Comparison of ENCODE assay signal across 9 cellular contexts in the genomic region with DNA sequence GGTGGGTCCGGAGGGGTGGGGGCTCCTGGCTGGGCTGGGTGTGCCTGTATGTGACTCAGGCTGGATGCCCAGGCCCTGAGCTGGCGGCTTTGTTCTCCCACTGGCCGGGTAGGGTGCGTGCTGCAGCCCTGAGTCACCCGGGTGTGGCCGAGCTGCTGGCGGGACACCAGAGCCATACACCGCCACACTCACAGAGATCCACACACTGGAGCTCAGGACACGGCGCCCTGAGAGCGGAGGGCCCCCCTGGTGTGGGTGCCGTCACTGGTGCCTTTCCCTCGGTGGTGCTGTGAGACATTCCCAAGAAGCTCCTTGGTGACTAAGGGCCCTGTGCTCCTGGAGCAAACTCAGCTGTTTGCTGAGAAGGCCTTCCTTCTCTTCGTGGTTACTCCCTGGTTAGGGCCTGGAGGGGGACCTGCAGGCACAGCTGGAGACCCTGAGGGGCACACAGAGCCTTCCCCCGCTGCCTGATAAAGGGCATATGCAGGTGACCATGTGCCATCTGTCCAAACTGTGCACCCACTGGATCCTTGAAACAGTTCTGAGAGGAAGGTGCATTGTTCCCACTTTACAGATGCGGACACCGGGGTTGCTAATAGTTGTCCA.
DNase-seq lines count a peak whose midpoint lies in the region; ATAC-seq and TF ChIP-seq lines count a peak whose summit lies in the region.
"Had no signal": no experiment of that assay in that cellular context is flagged by ENCODE, and none has a peak within 500 bp of the region (broad histone marks: within the 10 kb centered on the region; RNA-seq: fewer than 3 reads in every experiment).

No MANE protein-coding gene starts in this region.

- ATAC-seq in GM18517 (IDR thresholded peaks at IDR 0.05; ENCODE audit: unreplicated experiment), result no peak
- ATAC-seq in GM18511 (IDR thresholded peaks at IDR 0.05; ENCODE audit: unreplicated experiment), result no peak

- no peaks in the 10 kb centered on the region for H3K36me3 ChIP-seq in muscle layer of duodenum (ENCODE audit: control insufficient read depth in 1 of 2, insufficient read depth in 2 of 2, low read length in 2 of 2)

- H3K9me3 ChIP-seq in muscle layer of duodenum (ENCODE audit: control insufficient read depth in 1 of 2, low read length in 2 of 2), result no peaks in the 10 kb centered on the region

- H3K4me1 ChIP-seq in muscle layer of duodenum (ENCODE audit: control insufficient read depth in 1 of 2, insufficient read depth in 2 of 2, low read length in 2 of 2), result peaks cover 7 to 11% of the 10 kb centered on the region in 2 donors

- H3K27me3 ChIP-seq in muscle layer of duodenum (ENCODE audit: low read depth, low read length), result no peaks in the 10 kb centered on the region

- TF ChIP-seq CTCF in AG10803 (conservative IDR thresholded peaks at IDR 0.05; ENCODE audit: low read length) (no peak), epithelial cell of esophagus (IDR thresholded peaks at IDR 0.05; ENCODE audit: insufficient read depth, low read depth, low read length, missing control alignments) (no peak)

- peak overlapping the region; percentile 91 for H3K27ac ChIP-seq in muscle layer of duodenum (ENCODE audit: low read length)

- no peak overlapping the region for H3K4me3 ChIP-seq in AG10803 (ENCODE audit: low read length)
- no peak overlapping the region for H3K4me3 ChIP-seq in epithelial cell of esophagus (ENCODE audit: low read length)
- no peak overlapping the region for H3K4me3 ChIP-seq in muscle layer of duodenum (ENCODE audit: low read depth in 1 of 2, low read length in 2 of 2)

- peak; percentile 100 for DNase-seq in AG10803 (ENCODE audit: low read depth)
- DNase-seq in NCI-H226, result peak; percentile 100
- peak; percentile 100 for DNase-seq in epithelial cell of esophagus (ENCODE audit: low read depth)
- no peak for DNase-seq in NCI-H187 (lab: John Stamatoyannopoulos, UW)
- DNase-seq in NCI-H345 (lab: John Stamatoyannopoulos, UW), result no peak
- DNase-seq: activated CD4-positive, alpha-beta T cell treated with anti-CD3 and anti-CD28 coated beads for 1 hour had no signal

Comparison
In these comparisons a context has a peak if more than half of its experiments do, and no peak if none do; other contexts are left out.
1. DNase-seq: peak in AG10803 (single experiment), NCI-H226 (single experiment) and epithelial cell of esophagus (single experiment); none in NCI-H187 (0 of 2) and NCI-H345 (single experiment).